In the genomic region with DNA sequence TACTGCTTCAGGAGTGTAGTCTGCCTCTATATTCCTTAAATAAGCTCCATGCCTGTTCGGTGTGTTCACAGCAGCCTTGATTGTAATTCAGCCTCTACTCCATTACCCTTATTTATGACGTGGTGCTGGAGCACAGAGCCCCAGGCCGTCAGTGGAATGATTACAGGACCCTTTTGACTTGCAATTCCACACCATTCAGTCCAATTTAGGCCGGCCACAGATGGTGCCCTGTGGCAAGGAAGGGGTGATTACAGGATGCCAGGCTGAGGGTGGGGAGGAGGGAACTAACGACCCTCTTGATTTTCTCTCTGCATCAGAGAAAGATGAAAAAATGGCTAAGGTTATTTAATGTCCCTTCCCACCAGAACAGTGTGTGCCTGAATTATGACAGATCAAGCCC, we compare ENCODE assay signal across 20 cellular contexts.
A peak's percentile ranks its signal among the peaks of the same experiment; 100 is the strongest.
DNase-seq lines count a peak whose midpoint lies in the region; ATAC-seq and TF ChIP-seq lines count a peak whose summit lies in the region.
"Had no signal": no experiment of that assay in that cellular context is flagged by ENCODE, and none has a peak within 500 bp of the region (broad histone marks: within the 10 kb centered on the region; RNA-seq: fewer than 3 reads in every experiment).

No MANE protein-coding gene starts in this region.

- DNase-seq in NCI-H1417 (lab: John Stamatoyannopoulos, UW) (peak in 2 of 3 experiments; percentile 7 to 44), NCI-H1417 treated with DMSO at 0.1 percent for 48 hours (lab: John Stamatoyannopoulos, UW) (no peak), SK-N-SH (peak; percentile 51), glutamatergic neuron (peak; percentile 26), cerebellum (ENCODE audit: low spot score) (no peak), D341Med (ENCODE audit: low spot score) (no peak), cardiac septum (ENCODE audit: low spot score) (no peak)
- DNase-seq: AML-193; CD4-positive, alpha-beta memory T cell; EL; GDM1; GOT3; H7 had no signal

- peak; percentile 6; the same call in 1 of the 2 replicates for TF ChIP-seq RAD21 in SK-N-SH (IDR thresholded peaks at IDR 0.05; ENCODE audit: low read length)

- CTCF ChIA-PET in SK-N-SH (lab: Yijun Ruan, JAX): interaction anchor here (0.7 to 2.8 kb wide), 5 partner anchors 27 to 120 kb away, joined by 3 to 24 read pairs (median 4); no protein-coding TSS in a partner anchor

- H3K4me3 ChIP-seq in SK-N-SH (ENCODE audit: low read depth in 2 of 2, low read length in 1 of 2): no peak overlapping the region
- H3K4me3 ChIP-seq: A549, BLaER1 had no signal

- peak overlapping the region; percentile 69 for H3K27ac Mint-ChIP-seq in glutamatergic neuron (ENCODE audit: unreplicated experiment)
- H3K27ac Mint-ChIP-seq: CD14-positive monocyte; CD4-positive, alpha-beta memory T cell; IgD-negative memory B cell had no signal

- H4K20me1 ChIP-seq in SK-N-SH (ENCODE audit: insufficient read depth): no peaks in the 10 kb centered on the region
- H4K20me1 ChIP-seq: BLaER1 had no signal

- TF ChIP-seq CTCF in SK-N-SH (IDR thresholded peaks at IDR 0.05): no peak
- no peak for TF ChIP-seq CTCF in glutamatergic neuron (IDR thresholded peaks at IDR 0.05; ENCODE audit: partially characterized antibody, unreplicated experiment)

- H3K27me3 ChIP-seq in SK-N-SH (ENCODE audit: insufficient read depth): no peaks in the 10 kb centered on the region
- H3K27me3 ChIP-seq: BLaER1 had no signal

- peaks cover 5% of the 10 kb centered on the region for H3K36me3 Mint-ChIP-seq in glutamatergic neuron (ENCODE audit: unreplicated experiment)
- H3K36me3 Mint-ChIP-seq: CD14-positive monocyte; CD4-positive, alpha-beta memory T cell; IgD-negative memory B cell had no signal

- no peak overlapping the region for H3K4me2 ChIP-seq in SK-N-SH
- H3K4me2 ChIP-seq: A549 had no signal

- no peak overlapping the region for H2AFZ ChIP-seq in SK-N-SH (ENCODE audit: low read depth)

- no peaks in the 10 kb centered on the region for H3K79me2 ChIP-seq in SK-N-SH (ENCODE audit: insufficient read depth)

- H3K9me3 ChIP-seq in SK-N-SH: no peaks in the 10 kb centered on the region
- H3K9me3 ChIP-seq: A549, BLaER1 had no signal

- TF ChIP-seq EP300 in SK-N-SH (IDR thresholded peaks at IDR 0.05; ENCODE audit: borderline replicate concordance in 1 of 2, low read depth in 1 of 2, low read length in 1 of 2): peak in 1 of 2 experiments; percentile 90; a peak in 2 of 4 replicates

- no peaks in the 10 kb centered on the region for H3K27me3 Mint-ChIP-seq in glutamatergic neuron (ENCODE audit: unreplicated experiment)
- H3K27me3 Mint-ChIP-seq: CD4-positive, alpha-beta memory T cell; IgD-negative memory B cell had no signal

- H3K36me3 ChIP-seq in SK-N-SH (replicated peaks in 1 of 2; ENCODE audit: control insufficient read depth in 1 of 2, insufficient read depth in 2 of 2, low read length in 1 of 2): no peaks in the 10 kb centered on the region
- H3K36me3 ChIP-seq: BLaER1 had no signal

- intact Hi-C loops in cardiac septum (cut with DNase I): no loop called here

- no peaks in the 10 kb centered on the region for H3K9me2 ChIP-seq in SK-N-SH

- peaks cover 69% of the 10 kb centered on the region for H3K4me1 Mint-ChIP-seq in glutamatergic neuron (ENCODE audit: low read depth, unreplicated experiment)
- H3K4me1 Mint-ChIP-seq: CD14-positive monocyte; CD4-positive, alpha-beta memory T cell; IgD-negative memory B cell had no signal

- peaks cover 0 to 63% of the 10 kb centered on the region in 2 experiments; a peak in 2 of 4 replicates for H3K4me1 ChIP-seq in SK-N-SH (ENCODE audit: control insufficient read depth in 1 of 2, insufficient read depth in 2 of 2, low read depth in 1 of 2, low read length in 1 of 2)
- H3K4me1 ChIP-seq: A549 had no signal

- H3K27ac ChIP-seq in SK-N-SH (ENCODE audit: low read depth in 2 of 2, low read length in 1 of 2): peak overlapping the region in 1 of 2 experiments; percentile 92; a peak in 2 of 4 replicates
- H3K27ac ChIP-seq: 22Rv1, A549, BLaER1 had no signal

- no peak overlapping the region for H3K9ac ChIP-seq in SK-N-SH
- H3K9ac ChIP-seq: BLaER1 had no signal

- no peaks in the 10 kb centered on the region for H3F3A ChIP-seq in SK-N-SH (replicated peaks; ENCODE audit: insufficient read depth)

- peak overlapping the region; percentile 43 for H3K4me3 Mint-ChIP-seq in glutamatergic neuron (ENCODE audit: unreplicated experiment)
- H3K4me3 Mint-ChIP-seq: CD14-positive monocyte; CD4-positive, alpha-beta memory T cell; IgD-negative memory B cell had no signal

- 13% methylated on average over 5 of the region's 5 CpGs for WGBS in SK-N-SH (ENCODE audit: low lambda C conversion rate)

- POLR2A ChIA-PET in SK-N-SH (lab: Yijun Ruan, JAX): interaction anchor here (0.5 to 2.9 kb wide), 6 partner anchors 27 to 99 kb away, joined by 3 to 9 read pairs (median 4); no protein-coding TSS in a partner anchor

- peaks cover 9% of the 10 kb centered on the region for H3K9me3 Mint-ChIP-seq in glutamatergic neuron (ENCODE audit: unreplicated experiment)

- no peak for ATAC-seq in GM19452 (IDR thresholded peaks at IDR 0.05; ENCODE audit: unreplicated experiment)
- ATAC-seq: A549, HepG2 had no signal

TF ChIP-seq in SK-N-SH, 30 proteins besides CTCF, POLR2A, EP300 and RAD21:
- TF ChIP-seq FOXJ3 (CRISPR knock-in tag; IDR thresholded peaks at IDR 0.05) (peak; percentile 76; the same call in 1 of the 2 replicates), GATA2 (CRISPR knock-in tag; IDR thresholded peaks at IDR 0.05) (peak; percentile 66), RCOR1 (IDR thresholded peaks at IDR 0.05; ENCODE audit: low read length) (0 out of 2 replicates have a peak, but pooled peaks have one; percentile 64), ELF1 (IDR thresholded peaks at IDR 0.05) (no peak), MEF2A (IDR thresholded peaks at IDR 0.05; ENCODE audit: borderline replicate concordance, low read depth) (no peak), CHD2 (IDR thresholded peaks at IDR 0.05; ENCODE audit: low read length, partially characterized antibody) (peak; percentile 52), MXI1 (IDR thresholded peaks at IDR 0.05; ENCODE audit: low read depth, low read length) (peak; percentile 32; the same call in 1 of the 2 replicates)

Comparison
In these comparisons a context has a peak if more than half of its experiments do, and no peak if none do; other contexts are left out.
1. DNase-seq: peak in NCI-H1417 (2 of 3), SK-N-SH (single experiment) and glutamatergic neuron (single experiment); none in NCI-H1417 treated with DMSO at 0.1 percent for 48 hours (single experiment), cerebellum (single experiment), D341Med (single experiment) and cardiac septum (single experiment).